In the genomic region with DNA sequence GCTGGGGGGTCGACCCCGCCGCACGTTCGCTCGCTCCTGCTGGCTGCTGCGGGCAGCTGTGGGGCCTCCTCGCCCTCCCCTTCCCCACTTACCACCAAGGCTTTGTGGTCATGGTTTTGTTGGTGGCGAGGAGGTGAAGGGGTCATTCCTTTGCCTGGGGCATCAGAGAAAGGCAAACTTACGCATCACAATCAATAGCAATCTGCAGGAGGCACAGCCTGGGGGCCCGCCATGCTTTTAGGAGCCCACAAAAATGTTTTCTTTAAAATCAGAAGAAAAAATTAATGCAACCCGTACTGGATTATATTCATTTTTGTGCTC, we compare ENCODE assay signal across 9 cellular contexts.
DNase-seq lines count a peak whose midpoint lies in the region; ATAC-seq and TF ChIP-seq lines count a peak whose summit lies in the region.
"Had no signal": no experiment of that assay in that cellular context is flagged by ENCODE, and none has a peak within 500 bp of the region (broad histone marks: within the 10 kb centered on the region; RNA-seq: fewer than 3 reads in every experiment).

No MANE protein-coding gene starts in this region.

- no peaks in the 10 kb centered on the region for H3K9me2 ChIP-seq in GM23338 (ENCODE audit: insufficient read depth)

- peaks cover 10% of the 10 kb centered on the region for H3K27me3 Mint-ChIP-seq in GM23338 (ENCODE audit: insufficient read depth, low read depth, poor library complexity)

- no peak for TF ChIP-seq CTCF in GM23338 (conservative IDR thresholded peaks at IDR 0.05; ENCODE audit: low read depth in 2 of 2)

- H3K27ac ChIP-seq in GM23338 (ENCODE audit: low read depth) = no peak overlapping the region
- H3K27ac ChIP-seq in iPS-18a (ENCODE audit: low read length) = no peak overlapping the region
- no peak overlapping the region for H3K27ac ChIP-seq in stomach smooth muscle (ENCODE audit: low read length)

- no peaks in the 10 kb centered on the region for H3F3A ChIP-seq in GM23338 (replicated peaks; ENCODE audit: low read depth)

- peak overlapping the region; percentile 80 for H3K4me2 ChIP-seq in GM23338

- H3K27me3 ChIP-seq in GM23338 (ENCODE audit: insufficient read depth) (peaks cover 32% of the 10 kb centered on the region), iPS-18a (ENCODE audit: control insufficient read depth, insufficient read depth, low read length) (peaks cover 16% of the 10 kb centered on the region), stomach smooth muscle (ENCODE audit: control insufficient read depth in 1 of 2, insufficient read depth in 2 of 2, low read length in 2 of 2) (peaks cover 0 to 3% of the 10 kb centered on the region in 2 donors)

- no peaks in the 10 kb centered on the region for H3K4me1 ChIP-seq in GM23338 (ENCODE audit: insufficient read depth)
- no peaks in the 10 kb centered on the region for H3K4me1 ChIP-seq in iPS-18a (ENCODE audit: control insufficient read depth, low read depth, low read length)
- peaks cover 8% of the 10 kb centered on the region for H3K4me1 ChIP-seq in stomach smooth muscle (ENCODE audit: control insufficient read depth, insufficient read depth, low read length)

- H3K9me3 Mint-ChIP-seq in GM23338 = peaks cover 3% of the 10 kb centered on the region; the same call in 1 of the 3 replicates

- no peak overlapping the region for H3K27ac Mint-ChIP-seq in GM23338

- H4K20me1 ChIP-seq in GM23338 (replicated peaks; ENCODE audit: insufficient read depth) = no peaks in the 10 kb centered on the region

- H3K36me3 ChIP-seq in GM23338 (ENCODE audit: insufficient read depth) = no peaks in the 10 kb centered on the region
- H3K36me3 ChIP-seq in iPS-18a (ENCODE audit: control insufficient read depth, low read depth, low read length) = no peaks in the 10 kb centered on the region
- no peaks in the 10 kb centered on the region for H3K36me3 ChIP-seq in stomach smooth muscle (ENCODE audit: control insufficient read depth in 2 of 2, insufficient read depth in 2 of 2, low read length in 2 of 2)

- H3K9me3 ChIP-seq in iPS-18a (ENCODE audit: control insufficient read depth, low read depth, low read length) (no peaks in the 10 kb centered on the region), stomach smooth muscle (ENCODE audit: control insufficient read depth in 2 of 2, low read length in 2 of 2) (no peaks in the 10 kb centered on the region)

- peak; percentile 71 for ATAC-seq in GM23338

- H2AFZ ChIP-seq in GM23338 = peak overlapping the region; percentile 72; the same call in 1 of the 2 replicates

- H3K4me3 ChIP-seq in GM23338 = peak overlapping the region; percentile 54
- H3K4me3 ChIP-seq in iPS-18a (ENCODE audit: low read length) = peak overlapping the region; percentile 63
- peak overlapping the region; percentile 65 to 72 for H3K4me3 ChIP-seq in stomach smooth muscle (ENCODE audit: low read length in 2 of 2)

- H3K4me3 Mint-ChIP-seq in GM23338 = peak overlapping the region; percentile 69

- peaks cover 3% of the 10 kb centered on the region; the same call in 1 of the 3 replicates for H3K36me3 Mint-ChIP-seq in GM23338 (ENCODE audit: low read depth)

- H3K4me1 Mint-ChIP-seq in GM23338 = peaks cover 14% of the 10 kb centered on the region; the same call in 2 of the 3 replicates

- DNase-seq in GM23338 (ENCODE audit: low spot score) (peak; percentile 50), RPMI7951 (ENCODE audit: low read depth) (peak; percentile 35), NCI-H187 treated with DMSO at 0.1 percent for 48 hours (lab: John Stamatoyannopoulos, UW) (no peak), midbrain (lab: John Stamatoyannopoulos, UW) (no peak), COLO829 (ENCODE audit: low spot score) (no peak), SHP77 treated with DMSO at 0.1 percent for 48 hours (lab: John Stamatoyannopoulos, UW) (no peak)
- DNase-seq: NK-92 treated with Interleukin-12 subunit alpha and Interleukin-12 subunit beta, amount 100 ng/mL, for 24 hours had no signal

- H3K9ac ChIP-seq in iPS-18a (ENCODE audit: low read length) (no peak overlapping the region), stomach smooth muscle (ENCODE audit: low read length in 2 of 2) (peak overlapping the region in 1 of 2 donors; percentile 42)

- H3K79me2 ChIP-seq in GM23338 (replicated peaks; ENCODE audit: insufficient read depth) = no peaks in the 10 kb centered on the region

TF ChIP-seq in GM23338, 12 proteins besides CTCF, POLR2A, EP300 and RAD21:
- TF ChIP-seq, protein P1, sequence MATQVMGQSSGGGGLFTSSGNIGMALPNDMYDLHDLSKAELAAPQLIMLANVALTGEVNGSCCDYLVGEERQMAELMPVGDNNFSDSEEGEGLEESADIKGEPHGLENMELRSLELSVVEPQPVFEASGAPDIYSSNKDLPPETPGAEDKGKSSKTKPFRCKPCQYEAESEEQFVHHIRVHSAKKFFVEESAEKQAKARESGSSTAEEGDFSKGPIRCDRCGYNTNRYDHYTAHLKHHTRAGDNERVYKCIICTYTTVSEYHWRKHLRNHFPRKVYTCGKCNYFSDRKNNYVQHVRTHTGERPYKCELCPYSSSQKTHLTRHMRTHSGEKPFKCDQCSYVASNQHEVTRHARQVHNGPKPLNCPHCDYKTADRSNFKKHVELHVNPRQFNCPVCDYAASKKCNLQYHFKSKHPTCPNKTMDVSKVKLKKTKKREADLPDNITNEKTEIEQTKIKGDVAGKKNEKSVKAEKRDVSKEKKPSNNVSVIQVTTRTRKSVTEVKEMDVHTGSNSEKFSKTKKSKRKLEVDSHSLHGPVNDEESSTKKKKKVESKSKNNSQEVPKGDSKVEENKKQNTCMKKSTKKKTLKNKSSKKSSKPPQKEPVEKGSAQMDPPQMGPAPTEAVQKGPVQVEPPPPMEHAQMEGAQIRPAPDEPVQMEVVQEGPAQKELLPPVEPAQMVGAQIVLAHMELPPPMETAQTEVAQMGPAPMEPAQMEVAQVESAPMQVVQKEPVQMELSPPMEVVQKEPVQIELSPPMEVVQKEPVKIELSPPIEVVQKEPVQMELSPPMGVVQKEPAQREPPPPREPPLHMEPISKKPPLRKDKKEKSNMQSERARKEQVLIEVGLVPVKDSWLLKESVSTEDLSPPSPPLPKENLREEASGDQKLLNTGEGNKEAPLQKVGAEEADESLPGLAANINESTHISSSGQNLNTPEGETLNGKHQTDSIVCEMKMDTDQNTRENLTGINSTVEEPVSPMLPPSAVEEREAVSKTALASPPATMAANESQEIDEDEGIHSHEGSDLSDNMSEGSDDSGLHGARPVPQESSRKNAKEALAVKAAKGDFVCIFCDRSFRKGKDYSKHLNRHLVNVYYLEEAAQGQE (IDR thresholded peaks at IDR 0.05; ENCODE audit: unreplicated experiment) = no peak
- TF ChIP-seq CREB1 (CRISPR knock-in tag; IDR thresholded peaks at IDR 0.05; ENCODE audit: low read depth) = no peak
- TF ChIP-seq ZNF331 (CRISPR knock-in tag; IDR thresholded peaks at IDR 0.05; ENCODE audit: low read depth) = no peak
- TF ChIP-seq POLR2AphosphoS5 (IDR thresholded peaks at IDR 0.05; ENCODE audit: low read depth) = no peak
- no peak for TF ChIP-seq JUNB (IDR thresholded peaks at IDR 0.05; ENCODE audit: unreplicated experiment)
- TF ChIP-seq EZH2phosphoT487 (IDR thresholded peaks at IDR 0.05; ENCODE audit: unreplicated experiment) = no peak

Comparison
In these comparisons a context has a peak if more than half of its experiments do, and no peak if none do; other contexts are left out.
1. DNase-seq: peak in GM23338 (single experiment) and RPMI7951 (single experiment); none in NCI-H187 treated with DMSO at 0.1 percent for 48 hours (single experiment), midbrain (single experiment), COLO829 (single experiment) and SHP77 treated with DMSO at 0.1 percent for 48 hours (single experiment).
2. Peak in every context shown above with its lines, with median percentiles within 50 percentile points of each other: H3K4me3 ChIP-seq.